In genomic region chr17:44386182-44386525, GRCh38 we compare ENCODE assay signal across 12 cellular contexts. TPM values are rescaled to one million over a fixed set of nuclear protein-coding genes. Genes with fewer than 3 reads are reported as not detected.
DNase-seq lines count a peak whose midpoint lies in the region; ATAC-seq, FAIRE-seq and TF ChIP-seq lines count a peak whose summit lies in the region.
"Had no signal": no experiment of that assay in that cellular context is flagged by ENCODE, and none has a peak within 500 bp of the region (broad histone marks: within the 10 kb centered on the region; RNA-seq: fewer than 3 reads in every experiment).

No MANE protein-coding gene starts in this region.

- H3K27me3 ChIP-seq in HepG2 (ENCODE audit: control insufficient read depth in 1 of 2, insufficient read depth in 2 of 2, low read length in 2 of 2): peaks cover 11 to 48% of the 10 kb centered on the region in 2 experiments
- H3K27me3 ChIP-seq in right lobe of liver: peaks cover 0 to 6% of the 10 kb centered on the region in 2 donors
- peaks cover 17% of the 10 kb centered on the region for H3K27me3 ChIP-seq in lower lobe of right lung (ENCODE audit: low read depth)
- H3K27me3 ChIP-seq: body of pancreas had no signal

- H3K27ac Mint-ChIP-seq in activated naive CD8-positive, alpha-beta T cell treated with anti-CD3 and anti-CD28 coated beads, Interleukin-2, amount 10 ng/mL, durations not matched to agents 7 days and 5 days: no peak overlapping the region

- TF ChIP-seq CTCF in HepG2 (CRISPR knock-in tag; IDR thresholded peaks at IDR 0.05) (no peak), right lobe of liver (IDR thresholded peaks at IDR 0.05) (no peak), lower lobe of right lung (IDR thresholded peaks at IDR 0.05) (no peak)

- no peak for TF ChIP-seq RAD21 in HepG2 (CRISPR knock-in tag; IDR thresholded peaks at IDR 0.05)

- DNase-seq in HepG2 (ENCODE audit: low spot score): no peak
- no peak for DNase-seq in right lobe of liver
- no peak for DNase-seq in activated naive CD8-positive, alpha-beta T cell treated with anti-CD3 and anti-CD28 coated beads, Interleukin-2, amount 10 ng/mL, durations not matched to agents 7 days and 5 days
- no peak for DNase-seq in lower lobe of right lung
- no peak for DNase-seq in GM19240 (ENCODE audit: insufficient read length, low spot score)
- DNase-seq in T1000 (lab: John Stamatoyannopoulos, UW): no peak
- no peak for DNase-seq in SKM-1 treated with dmso at 0.1 percent for 144 hours (lab: John Stamatoyannopoulos, UW; ENCODE audit: unreplicated experiment)
- DNase-seq: body of pancreas, Kasumi-1 had no signal

- H3K36me3 ChIP-seq in HepG2 (replicated peaks in 1 of 2; ENCODE audit: control insufficient read depth in 1 of 2, insufficient read depth in 2 of 2, low read length in 2 of 2): no peaks in the 10 kb centered on the region
- no peaks in the 10 kb centered on the region for H3K36me3 ChIP-seq in right lobe of liver
- H3K36me3 ChIP-seq in lower lobe of right lung: no peaks in the 10 kb centered on the region

- intact Hi-C loops in HepG2 (cut with micrococcal nuclease; ENCODE audit: unreplicated experiment): no loop called here
- intact Hi-C loops in right lobe of liver (cut with DNase I): no loop called here
- intact Hi-C loops in lower lobe of right lung (cut with DNase I): no loop called here

- CTCF ChIA-PET in HepG2 (lab: Yijun Ruan, JAX; ENCODE audit: low intra/inter-chr PET ratio, low total read pairs): no interaction called here

- H3K4me2 ChIP-seq in HepG2 (ENCODE audit: low read depth, low read length): peak overlapping the region; percentile 96

- no peak for ATAC-seq in HepG2
- no peak for ATAC-seq in right lobe of liver
- no peak for ATAC-seq in activated naive CD8-positive, alpha-beta T cell treated with anti-CD3 and anti-CD28 coated beads, Interleukin-2, amount 10 ng/mL, durations not matched to agents 7 days and 5 days (ENCODE audit: low read depth)
- no peak for ATAC-seq in lower lobe of right lung
- no peak for ATAC-seq in HG02885 (IDR thresholded peaks at IDR 0.05; ENCODE audit: poor library complexity, unreplicated experiment)

- no peaks in the 10 kb centered on the region for H3K79me2 ChIP-seq in HepG2 (ENCODE audit: insufficient read depth, low read length)

- H3K27me3 Mint-ChIP-seq in activated naive CD8-positive, alpha-beta T cell treated with anti-CD3 and anti-CD28 coated beads, Interleukin-2, amount 10 ng/mL, durations not matched to agents 7 days and 5 days: peaks cover 26% of the 10 kb centered on the region

- peaks cover 15% of the 10 kb centered on the region for H3K4me1 Mint-ChIP-seq in activated naive CD8-positive, alpha-beta T cell treated with anti-CD3 and anti-CD28 coated beads, Interleukin-2, amount 10 ng/mL, durations not matched to agents 7 days and 5 days

- BruUV-seq in HepG2 (replicated peaks; lab: Mats Ljungman, UMichigan): no TSS peak

- H3K4me1 ChIP-seq in HepG2 (ENCODE audit: insufficient read depth, low read length) (peaks cover 38% of the 10 kb centered on the region), right lobe of liver (peaks cover 0 to 7% (median 0%) of the 10 kb centered on the region in 4 donors), lower lobe of right lung (peaks cover 16% of the 10 kb centered on the region)

- H3K9me3 Mint-ChIP-seq in activated naive CD8-positive, alpha-beta T cell treated with anti-CD3 and anti-CD28 coated beads, Interleukin-2, amount 10 ng/mL, durations not matched to agents 7 days and 5 days: no peaks in the 10 kb centered on the region

- TF ChIP-seq EP300 in HepG2 (IDR thresholded peaks at IDR 0.05; ENCODE audit: low read depth in 2 of 2, low read length in 2 of 2): no peak
- TF ChIP-seq EP300 in HepG2 (CRISPR knock-in tag; IDR thresholded peaks at IDR 0.05; ENCODE audit: borderline replicate concordance): no peak

- H3K9me3 ChIP-seq in HepG2 (ENCODE audit: low read length): no peaks in the 10 kb centered on the region
- H3K9me3 ChIP-seq in right lobe of liver: no peaks in the 10 kb centered on the region
- H3K9me3 ChIP-seq in lower lobe of right lung: no peaks in the 10 kb centered on the region
- H3K9me3 ChIP-seq: body of pancreas had no signal

- POLR2A ChIA-PET in HepG2 (lab: Yijun Ruan, JAX): interaction anchor here (0.5 to 1.6 kb wide), 2 partner anchors 14 to 811 kb away, joined by 3 to 6 read pairs; no protein-coding TSS in a partner anchor
- POLR2A ChIA-PET in activated naive CD8-positive, alpha-beta T cell treated with anti-CD3 and anti-CD28 coated beads, Interleukin-2, amount 10 ng/mL, durations not matched to agents 7 days and 5 days (lab: Charles Lee): no interaction called here

- H3K4me3 ChIP-seq in HepG2 (replicated peaks in 1 of 3; ENCODE audit: insufficient read depth in 1 of 3, low read depth in 2 of 3, low read length in 3 of 3) (peak overlapping the region; percentile 58 to 83 (median 61); a peak in 5 of 6 replicates), right lobe of liver (no peak overlapping the region), lower lobe of right lung (peak overlapping the region; percentile 61)
- H3K4me3 ChIP-seq: body of pancreas had no signal

- no peak for TF ChIP-seq POLR2A in HepG2 (IDR thresholded peaks at IDR 0.05; ENCODE audit: insufficient read depth in 1 of 2, low read depth in 2 of 2, low read length in 2 of 2)
- no peak for TF ChIP-seq POLR2A in right lobe of liver (IDR thresholded peaks at IDR 0.05)

- H3K36me3 Mint-ChIP-seq in activated naive CD8-positive, alpha-beta T cell treated with anti-CD3 and anti-CD28 coated beads, Interleukin-2, amount 10 ng/mL, durations not matched to agents 7 days and 5 days: peaks cover 5% of the 10 kb centered on the region

- H2AFZ ChIP-seq in HepG2 (ENCODE audit: low read length): peak overlapping the region; percentile 13

- no peak overlapping the region for H3K9ac ChIP-seq in HepG2 (ENCODE audit: insufficient read depth, low read depth, low read length)

- in situ Hi-C loops in HepG2 (cut with HindIII; ENCODE audit: extremely low pct_ligation_motif_present, low pct_unique_long_range_greater_than_20kb): no loop called here

- H3K4me3 Mint-ChIP-seq in activated naive CD8-positive, alpha-beta T cell treated with anti-CD3 and anti-CD28 coated beads, Interleukin-2, amount 10 ng/mL, durations not matched to agents 7 days and 5 days: peak overlapping the region; percentile 74

- FAIRE-seq in HepG2 (lab: Jason Lieb, UNC): peak; percentile 12
- FAIRE-seq: G401.6 had no signal

- H3K27ac ChIP-seq in HepG2 (ENCODE audit: extremely low read length, insufficient read depth, low read length) (no peak overlapping the region), right lobe of liver (no peak overlapping the region), lower lobe of right lung (no peak overlapping the region)
- H3K27ac ChIP-seq: body of pancreas had no signal

- WGBS in HepG2 (ENCODE audit: low lambda C conversion rate): 82% methylated on average over 2 of the region's 10 CpGs
- 10% methylated on average over 2 of the region's 10 CpGs for WGBS in right lobe of liver (ENCODE audit: insufficient coverage, low coverage, low lambda C conversion rate, missing lambda C conversion rate)

- H4K20me1 ChIP-seq in HepG2 (ENCODE audit: insufficient read depth, low read length): no peaks in the 10 kb centered on the region

RNA-seq across cellular contexts. Expression of gene ITGA2B, which starts 3.3 kb away (rescaled TPM):
- total RNA-seq in HepG2 (2016; rRNA removed; fragmentation: Illumina TruSeq; extraction: Trizol) (0.38 and 0.41 TPM in 2 replicates), right lobe of liver (1 to 10 TPM in 2 of 6 experiments, under 1 TPM in 3, not detected in 1; 0.37 to 1.5 (median 0.49) TPM), lower lobe of right lung (5.2 TPM)
- total RNA-seq in HepG2 (2016; cell fraction: cytosol; rRNA removed; fragmentation: Illumina TruSeq; extraction: Trizol; ENCODE audit: low read depth): 0.30 TPM in 1 of 2 replicates, not detected in the other
- 0.22 and 0.37 TPM in 2 replicates for total RNA-seq in HepG2 (2016; cell fraction: insoluble cytoplasmic fraction; rRNA removed; fragmentation: Illumina TruSeq; extraction: Trizol)
- total RNA-seq in HepG2 (2016; cell fraction: membrane; rRNA removed; fragmentation: Illumina TruSeq; extraction: Trizol): 0.19 and 0.83 TPM in 2 replicates
- 0.37 and 0.44 TPM in 2 replicates for total RNA-seq in HepG2 (2016; cell fraction: nucleus; rRNA removed; fragmentation: Illumina TruSeq; extraction: Trizol)
- 1.1 and 1.9 TPM in 2 replicates for polyA plus RNA-seq in HepG2 (2011; rRNA removed)
- polyA plus RNA-seq in HepG2 (2011; cell fraction: cytosol; rRNA removed): 0.42 and 0.63 TPM in 2 replicates
- 11.3 and 12.6 TPM in 2 replicates for polyA plus RNA-seq in HepG2 (2011; cell fraction: nucleus; rRNA removed)
- polyA plus RNA-seq in HepG2 (2012): 2.4 and 4.7 TPM in 2 replicates
- polyA plus RNA-seq in HepG2 (2016; cell fraction: cytosol; fragmentation: Illumina TruSeq; extraction: Trizol; ENCODE audit: low read depth): 0.27 TPM in 1 of 2 replicates, not detected in the other
- polyA plus RNA-seq in HepG2 (2016; cell fraction: insoluble cytoplasmic fraction; fragmentation: Illumina TruSeq; extraction: Trizol; ENCODE audit: low read depth): 0.25 TPM in 1 of 2 replicates, not detected in the other
- 0.40 TPM in 1 of 2 replicates, not detected in the other for polyA plus RNA-seq in HepG2 (2016; cell fraction: membrane; fragmentation: Illumina TruSeq; extraction: Trizol; ENCODE audit: low read depth)
- polyA plus RNA-seq in HepG2 (2016; cell fraction: nucleus; fragmentation: Illumina TruSeq; extraction: Trizol; ENCODE audit: insufficient read depth, low read depth): 0.60 and 1.3 TPM in 2 replicates
- 0.74 and 1.3 TPM in 2 replicates for polyA minus RNA-seq in HepG2 (2011; rRNA and poly(A)+ RNA removed; ENCODE audit: low replicate concordance)
- 0.26 and 0.69 TPM in 2 replicates for polyA minus RNA-seq in HepG2 (2011; cell fraction: cytosol; rRNA and poly(A)+ RNA removed)
- 1.9 and 2.4 TPM in 2 replicates for polyA minus RNA-seq in HepG2 (2011; cell fraction: nucleus; rRNA and poly(A)+ RNA removed)
- total RNA-seq in activated naive CD8-positive, alpha-beta T cell treated with anti-CD3 and anti-CD28 coated beads, Interleukin-2, amount 10 ng/mL, durations not matched to agents 7 days and 5 days: under 1 TPM; 0.34 to 0.83 TPM
- total RNA-seq: SK-MEL-5 had no signal

RNA-seq across cellular contexts. Expression of gene FAM171A2, which starts 22.5 kb away (rescaled TPM):
- total RNA-seq in HepG2 (2016; rRNA removed; fragmentation: Illumina TruSeq; extraction: Trizol): 1.0 and 1.8 TPM in 2 replicates
- 0.44 and 1.2 TPM in 2 replicates for total RNA-seq in HepG2 (2016; cell fraction: cytosol; rRNA removed; fragmentation: Illumina TruSeq; extraction: Trizol; ENCODE audit: low read depth)
- total RNA-seq in HepG2 (2016; cell fraction: insoluble cytoplasmic fraction; rRNA removed; fragmentation: Illumina TruSeq; extraction: Trizol): 0.97 and 2.0 TPM in 2 replicates
- 1.4 and 2.0 TPM in 2 replicates for total RNA-seq in HepG2 (2016; cell fraction: membrane; rRNA removed; fragmentation: Illumina TruSeq; extraction: Trizol)
- 1.8 and 2.4 TPM in 2 replicates for total RNA-seq in HepG2 (2016; cell fraction: nucleus; rRNA removed; fragmentation: Illumina TruSeq; extraction: Trizol)
- polyA plus RNA-seq in HepG2 (2011; rRNA removed): 3.6 and 5.8 TPM in 2 replicates
- polyA plus RNA-seq in HepG2 (2011; cell fraction: cytosol; rRNA removed): 3.3 and 4.9 TPM in 2 replicates
- 5.7 and 6.2 TPM in 2 replicates for polyA plus RNA-seq in HepG2 (2011; cell fraction: nucleus; rRNA removed)
- 3.9 and 7.7 TPM in 2 replicates for polyA plus RNA-seq in HepG2 (2012)
- polyA plus RNA-seq in HepG2 (2016; cell fraction: cytosol; fragmentation: Illumina TruSeq; extraction: Trizol; ENCODE audit: low read depth): 0.99 and 1.1 TPM in 2 replicates
- 0.66 and 0.71 TPM in 2 replicates for polyA plus RNA-seq in HepG2 (2016; cell fraction: insoluble cytoplasmic fraction; fragmentation: Illumina TruSeq; extraction: Trizol; ENCODE audit: low read depth)
- polyA plus RNA-seq in HepG2 (2016; cell fraction: membrane; fragmentation: Illumina TruSeq; extraction: Trizol; ENCODE audit: low read depth): 0.84 and 1.1 TPM in 2 replicates
- 3.3 and 3.5 TPM in 2 replicates for polyA plus RNA-seq in HepG2 (2016; cell fraction: nucleus; fragmentation: Illumina TruSeq; extraction: Trizol; ENCODE audit: insufficient read depth, low read depth)
- polyA minus RNA-seq in HepG2 (2011; rRNA and poly(A)+ RNA removed; ENCODE audit: low replicate concordance): 1.3 and 9.8 TPM in 2 replicates
- 3.0 and 3.8 TPM in 2 replicates for polyA minus RNA-seq in HepG2 (2011; cell fraction: cytosol; rRNA and poly(A)+ RNA removed)
- polyA minus RNA-seq in HepG2 (2011; cell fraction: nucleus; rRNA and poly(A)+ RNA removed): 1.3 and 2.7 TPM in 2 replicates
- under 1 TPM; 0.16 to 0.68 (median 0.39) TPM for total RNA-seq in right lobe of liver
- under 1 TPM; 0.37 to 0.69 TPM for total RNA-seq in activated naive CD8-positive, alpha-beta T cell treated with anti-CD3 and anti-CD28 coated beads, Interleukin-2, amount 10 ng/mL, durations not matched to agents 7 days and 5 days
- total RNA-seq in lower lobe of right lung: 1.2 TPM

RNA-seq across cellular contexts. Expression of gene GRN, which starts 41.1 kb away (rescaled TPM):
- total RNA-seq in HepG2 (2016; rRNA removed; fragmentation: Illumina TruSeq; extraction: Trizol) (41.2 and 86.6 TPM in 2 replicates), right lobe of liver (100 to 1,000 TPM in 5 of 6 experiments, 10 to 100 TPM in 1; 84.5 to 230 (median 150) TPM), lower lobe of right lung (1,241 TPM)
- total RNA-seq in HepG2 (2016; cell fraction: cytosol; rRNA removed; fragmentation: Illumina TruSeq; extraction: Trizol; ENCODE audit: low read depth): 14.7 and 16.4 TPM in 2 replicates
- total RNA-seq in HepG2 (2016; cell fraction: insoluble cytoplasmic fraction; rRNA removed; fragmentation: Illumina TruSeq; extraction: Trizol): 36.4 and 95.6 TPM in 2 replicates
- total RNA-seq in HepG2 (2016; cell fraction: membrane; rRNA removed; fragmentation: Illumina TruSeq; extraction: Trizol): 24.9 and 32.7 TPM in 2 replicates
- total RNA-seq in HepG2 (2016; cell fraction: nucleus; rRNA removed; fragmentation: Illumina TruSeq; extraction: Trizol): 81.7 and 101 TPM in 2 replicates
- polyA plus RNA-seq in HepG2 (2011; rRNA removed): 143 and 195 TPM in 2 replicates
- 82.9 and 130 TPM in 2 replicates for polyA plus RNA-seq in HepG2 (2011; cell fraction: cytosol; rRNA removed)
- 653 and 705 TPM in 2 replicates for polyA plus RNA-seq in HepG2 (2011; cell fraction: nucleus; rRNA removed)
- polyA plus RNA-seq in HepG2 (2012): 166 and 219 TPM in 2 replicates
- polyA plus RNA-seq in HepG2 (2016; cell fraction: cytosol; fragmentation: Illumina TruSeq; extraction: Trizol; ENCODE audit: low read depth): 23.3 and 23.7 TPM in 2 replicates
- polyA plus RNA-seq in HepG2 (2016; cell fraction: insoluble cytoplasmic fraction; fragmentation: Illumina TruSeq; extraction: Trizol; ENCODE audit: low read depth): 50.3 and 62.4 TPM in 2 replicates
- polyA plus RNA-seq in HepG2 (2016; cell fraction: membrane; fragmentation: Illumina TruSeq; extraction: Trizol; ENCODE audit: low read depth): 32.0 and 32.7 TPM in 2 replicates
- 211 and 219 TPM in 2 replicates for polyA plus RNA-seq in HepG2 (2016; cell fraction: nucleus; fragmentation: Illumina TruSeq; extraction: Trizol; ENCODE audit: insufficient read depth, low read depth)
- polyA minus RNA-seq in HepG2 (2011; rRNA and poly(A)+ RNA removed; ENCODE audit: low replicate concordance): 65.4 and 170 TPM in 2 replicates
- polyA minus RNA-seq in HepG2 (2011; cell fraction: cytosol; rRNA and poly(A)+ RNA removed): 146 and 172 TPM in 2 replicates
- 48.2 and 74.1 TPM in 2 replicates for polyA minus RNA-seq in HepG2 (2011; cell fraction: nucleus; rRNA and poly(A)+ RNA removed)
- total RNA-seq in activated naive CD8-positive, alpha-beta T cell treated with anti-CD3 and anti-CD28 coated beads, Interleukin-2, amount 10 ng/mL, durations not matched to agents 7 days and 5 days: 10 to 100 TPM; 53.5 to 58.8 TPM

Comparison
In these comparisons a context has a peak if more than half of its experiments do, and no peak if none do; other contexts are left out.
1. H3K4me3 ChIP-seq: peak in HepG2 (3 of 3) and lower lobe of right lung (single experiment); none in right lobe of liver (0 of 3).